ENCODE assay signal across 8 cellular contexts in genomic region chr19:15555759-15556633, GRCh38. TPM values are rescaled to one million over a fixed set of nuclear protein-coding genes. Genes with fewer than 3 reads are reported as not detected.
DNase-seq lines count a peak whose midpoint lies in the region; ATAC-seq and TF ChIP-seq lines count a peak whose summit lies in the region.

No MANE protein-coding gene starts in this region.

- H3K27me3 ChIP-seq in parathyroid adenoma (ENCODE audit: control insufficient read depth, insufficient read depth, low read length) (no peaks in the 10 kb centered on the region), thyroid gland (peaks cover 2% of the 10 kb centered on the region)

- H3K27ac ChIP-seq in parathyroid adenoma = no peak overlapping the region
- no peak overlapping the region for H3K27ac ChIP-seq in thyroid gland

- H2AFZ ChIP-seq in parathyroid adenoma = peak overlapping the region; percentile 77

- no peaks in the 10 kb centered on the region for H3K36me3 ChIP-seq in parathyroid adenoma (ENCODE audit: control insufficient read depth, insufficient read depth, low read length)
- no peaks in the 10 kb centered on the region for H3K36me3 ChIP-seq in thyroid gland

- no peaks in the 10 kb centered on the region for H3K36me3 Mint-ChIP-seq in HFFc6 (ENCODE audit: low read depth)
- no peaks in the 10 kb centered on the region for H3K36me3 Mint-ChIP-seq in activated naive CD4-positive, alpha-beta T cell treated with anti-CD3 and anti-CD28 coated beads, Interleukin-2, amount 50 U/mL, for 72 hours

- peaks cover 8% of the 10 kb centered on the region; the same call in 1 of the 2 replicates for H3K27me3 Mint-ChIP-seq in HFFc6 (ENCODE audit: insufficient read depth)

- H3K4me1 Mint-ChIP-seq in HFFc6 (ENCODE audit: low read depth) = peaks cover 13% of the 10 kb centered on the region

- no peaks in the 10 kb centered on the region for H3K9me3 Mint-ChIP-seq in HFFc6
- no peaks in the 10 kb centered on the region for H3K9me3 Mint-ChIP-seq in activated naive CD4-positive, alpha-beta T cell treated with anti-CD3 and anti-CD28 coated beads, Interleukin-2, amount 50 U/mL, for 72 hours

- H3K4me1 ChIP-seq in parathyroid adenoma (peaks cover 2% of the 10 kb centered on the region), thyroid gland (peaks cover 10 to 13% of the 10 kb centered on the region in 2 donors)

- WGBS in thyroid gland, 2 donors = 2 to 3% methylated on average over 31 to 34 of the region's 49 CpGs

- H3K9me3 ChIP-seq in parathyroid adenoma (ENCODE audit: control insufficient read depth, low read length) = no peaks in the 10 kb centered on the region
- no peaks in the 10 kb centered on the region for H3K9me3 ChIP-seq in thyroid gland

- H3K9ac ChIP-seq in parathyroid adenoma = no peak overlapping the region

- H3K4me3 ChIP-seq in parathyroid adenoma (ENCODE audit: low read depth, low read length) (peak overlapping the region; percentile 23), thyroid gland (replicated peaks in 1 of 3) (no peak overlapping the region)

- peak; percentile 93 for DNase-seq in ELR (ENCODE audit: low read depth)
- peak; percentile 78 for DNase-seq in HFFc6
- DNase-seq in NCI-H1105 (lab: John Stamatoyannopoulos, UW) = peak; percentile 83
- peak; percentile 96 for DNase-seq in SKM-1 treated with dmso at 0.1 percent for 144 hours (lab: John Stamatoyannopoulos, UW; ENCODE audit: unreplicated experiment)
- peak; percentile 95 to 99 for DNase-seq in activated naive CD4-positive, alpha-beta T cell treated with anti-CD3 and anti-CD28 coated beads, Interleukin-2, amount 50 U/mL, for 72 hours (ENCODE audit: low spot score in 2 of 2)
- peak; percentile 93 for DNase-seq in Right ventricle myocardium inferior (ENCODE audit: missing footprints)
- DNase-seq in thyroid gland = peak; percentile 84 to 88

- TF ChIP-seq CTCF in HFFc6 (IDR thresholded peaks at IDR 0.05) = peak; percentile 80
- TF ChIP-seq CTCF in parathyroid adenoma (IDR thresholded peaks at IDR 0.05) = peak; percentile 90
- TF ChIP-seq CTCF in thyroid gland (IDR thresholded peaks at IDR 0.05) = peak; percentile 41 to 92 (median 74)

- peak overlapping the region; percentile 81 for H3K4me3 Mint-ChIP-seq in HFFc6

- ATAC-seq in activated naive CD4-positive, alpha-beta T cell treated with anti-CD3 and anti-CD28 coated beads, Interleukin-2, amount 50 U/mL, for 72 hours = peak; percentile 91 to 92
- ATAC-seq in Right ventricle myocardium inferior = peak; percentile 92

- TF ChIP-seq POLR2A in thyroid gland (IDR thresholded peaks at IDR 0.05) = no peak

- H3K4me2 ChIP-seq in parathyroid adenoma (ENCODE audit: low read length) = peak overlapping the region; percentile 65

- peak overlapping the region; percentile 10; the same call in 1 of the 2 replicates for H3K27ac Mint-ChIP-seq in HFFc6
- H3K27ac Mint-ChIP-seq in activated naive CD4-positive, alpha-beta T cell treated with anti-CD3 and anti-CD28 coated beads, Interleukin-2, amount 50 U/mL, for 72 hours = peak overlapping the region; percentile 37 to 84

- intact Hi-C loops in Right ventricle myocardium inferior (cut with DNase I) = loop anchor here (1.0 to 10.0 kb wide), 6 partner anchors 101 to 464 kb away; no protein-coding TSS in a partner anchor
- intact Hi-C loops in thyroid gland (cut with DNase I) = loop anchor here (2.0 to 10.0 kb wide), 2 partner anchors 181 to 377 kb away; partner anchors contain the start of gene AKAP8

- no peaks in the 10 kb centered on the region for H3K79me2 ChIP-seq in parathyroid adenoma

RNA-seq across cellular contexts. Expression of gene CYP4F22, which starts 47.7 kb away (rescaled TPM):
- total RNA-seq in HFFc6 (2021; fragmentation: NEBNext Ultra II Directional; extraction: Animal tissue kit (Norgen Biotek cat#: 25700)) = not detected
- total RNA-seq in activated naive CD4-positive, alpha-beta T cell treated with anti-CD3 and anti-CD28 coated beads, Interleukin-2, amount 50 U/mL, for 72 hours = under 1 TPM in 1 of 2 donors, not detected in 1; 0.72 TPM
- total RNA-seq in Right ventricle myocardium inferior (not detected), thyroid gland (under 1 TPM in 1 of 4 donors, not detected in 3; 0.11 TPM)

RNA-seq across cellular contexts. Expression of gene CYP4F8, which starts 59.0 kb away (rescaled TPM):
- not detected for total RNA-seq in HFFc6 (2021; fragmentation: NEBNext Ultra II Directional; extraction: Animal tissue kit (Norgen Biotek cat#: 25700))
- total RNA-seq in activated naive CD4-positive, alpha-beta T cell treated with anti-CD3 and anti-CD28 coated beads, Interleukin-2, amount 50 U/mL, for 72 hours = not detected
- total RNA-seq in Right ventricle myocardium inferior (not detected), thyroid gland (not detected)
